1 cellular context compared by ENCODE assay signal in genomic region chr22:24514241-24515024, GRCh38.
TF ChIP-seq lines count a peak whose summit lies in the region.

No MANE protein-coding gene starts in this region.

TF ChIP-seq in HepG2, 621 proteins besides CTCF, POLR2A, EP300 and RAD21 (continued from another document and continues in another):
- no peak for TF ChIP-seq USF2 (IDR thresholded peaks at IDR 0.05; ENCODE audit: low read depth, low read length)
- peak; percentile 49; the same call in 1 of the 2 replicates for TF ChIP-seq USF2 (CRISPR knock-in tag; IDR thresholded peaks at IDR 0.05; ENCODE audit: borderline replicate concordance)
- TF ChIP-seq SYNCRIP (IDR thresholded peaks at IDR 0.05; ENCODE audit: insufficient read depth, low read depth, low read length), result no peak
- TF ChIP-seq, protein P1, sequence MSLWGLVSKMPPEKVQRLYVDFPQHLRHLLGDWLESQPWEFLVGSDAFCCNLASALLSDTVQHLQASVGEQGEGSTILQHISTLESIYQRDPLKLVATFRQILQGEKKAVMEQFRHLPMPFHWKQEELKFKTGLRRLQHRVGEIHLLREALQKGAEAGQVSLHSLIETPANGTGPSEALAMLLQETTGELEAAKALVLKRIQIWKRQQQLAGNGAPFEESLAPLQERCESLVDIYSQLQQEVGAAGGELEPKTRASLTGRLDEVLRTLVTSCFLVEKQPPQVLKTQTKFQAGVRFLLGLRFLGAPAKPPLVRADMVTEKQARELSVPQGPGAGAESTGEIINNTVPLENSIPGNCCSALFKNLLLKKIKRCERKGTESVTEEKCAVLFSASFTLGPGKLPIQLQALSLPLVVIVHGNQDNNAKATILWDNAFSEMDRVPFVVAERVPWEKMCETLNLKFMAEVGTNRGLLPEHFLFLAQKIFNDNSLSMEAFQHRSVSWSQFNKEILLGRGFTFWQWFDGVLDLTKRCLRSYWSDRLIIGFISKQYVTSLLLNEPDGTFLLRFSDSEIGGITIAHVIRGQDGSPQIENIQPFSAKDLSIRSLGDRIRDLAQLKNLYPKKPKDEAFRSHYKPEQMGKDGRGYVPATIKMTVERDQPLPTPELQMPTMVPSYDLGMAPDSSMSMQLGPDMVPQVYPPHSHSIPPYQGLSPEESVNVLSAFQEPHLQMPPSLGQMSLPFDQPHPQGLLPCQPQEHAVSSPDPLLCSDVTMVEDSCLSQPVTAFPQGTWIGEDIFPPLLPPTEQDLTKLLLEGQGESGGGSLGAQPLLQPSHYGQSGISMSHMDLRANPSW (CRISPR knock-in tag; IDR thresholded peaks at IDR 0.05; ENCODE audit: borderline replicate concordance), result peak; percentile 92
- peak; percentile 100 for TF ChIP-seq MLX (CRISPR knock-in tag; IDR thresholded peaks at IDR 0.05)
- TF ChIP-seq, protein P2, sequence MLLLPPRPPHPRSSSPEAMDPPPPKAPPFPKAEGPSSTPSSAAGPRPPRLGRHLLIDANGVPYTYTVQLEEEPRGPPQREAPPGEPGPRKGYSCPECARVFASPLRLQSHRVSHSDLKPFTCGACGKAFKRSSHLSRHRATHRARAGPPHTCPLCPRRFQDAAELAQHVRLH (CRISPR knock-in tag; IDR thresholded peaks at IDR 0.05; ENCODE audit: borderline replicate concordance, low read depth), result peak; percentile 97; the same call in 1 of the 2 replicates
- no peak for TF ChIP-seq SRSF9 (IDR thresholded peaks at IDR 0.05; ENCODE audit: borderline replicate concordance, insufficient read depth, low read depth, low read length, poor library complexity, severe bottlenecking)
- no peak for TF ChIP-seq CCAR2 (optimal IDR thresholded peaks at IDR 0.05; ENCODE audit: low read depth, low read length)
- no peak; the same call in 1 of the 2 replicates for TF ChIP-seq PHF8 (CRISPR knock-in tag; IDR thresholded peaks at IDR 0.05)
- TF ChIP-seq MED13 (CRISPR knock-in tag; IDR thresholded peaks at IDR 0.05), result peak; percentile 85
- TF ChIP-seq BRD4 (CRISPR knock-in tag; IDR thresholded peaks at IDR 0.05), result peak; percentile 97; the same call in 1 of the 2 replicates
- TF ChIP-seq, protein P3, sequence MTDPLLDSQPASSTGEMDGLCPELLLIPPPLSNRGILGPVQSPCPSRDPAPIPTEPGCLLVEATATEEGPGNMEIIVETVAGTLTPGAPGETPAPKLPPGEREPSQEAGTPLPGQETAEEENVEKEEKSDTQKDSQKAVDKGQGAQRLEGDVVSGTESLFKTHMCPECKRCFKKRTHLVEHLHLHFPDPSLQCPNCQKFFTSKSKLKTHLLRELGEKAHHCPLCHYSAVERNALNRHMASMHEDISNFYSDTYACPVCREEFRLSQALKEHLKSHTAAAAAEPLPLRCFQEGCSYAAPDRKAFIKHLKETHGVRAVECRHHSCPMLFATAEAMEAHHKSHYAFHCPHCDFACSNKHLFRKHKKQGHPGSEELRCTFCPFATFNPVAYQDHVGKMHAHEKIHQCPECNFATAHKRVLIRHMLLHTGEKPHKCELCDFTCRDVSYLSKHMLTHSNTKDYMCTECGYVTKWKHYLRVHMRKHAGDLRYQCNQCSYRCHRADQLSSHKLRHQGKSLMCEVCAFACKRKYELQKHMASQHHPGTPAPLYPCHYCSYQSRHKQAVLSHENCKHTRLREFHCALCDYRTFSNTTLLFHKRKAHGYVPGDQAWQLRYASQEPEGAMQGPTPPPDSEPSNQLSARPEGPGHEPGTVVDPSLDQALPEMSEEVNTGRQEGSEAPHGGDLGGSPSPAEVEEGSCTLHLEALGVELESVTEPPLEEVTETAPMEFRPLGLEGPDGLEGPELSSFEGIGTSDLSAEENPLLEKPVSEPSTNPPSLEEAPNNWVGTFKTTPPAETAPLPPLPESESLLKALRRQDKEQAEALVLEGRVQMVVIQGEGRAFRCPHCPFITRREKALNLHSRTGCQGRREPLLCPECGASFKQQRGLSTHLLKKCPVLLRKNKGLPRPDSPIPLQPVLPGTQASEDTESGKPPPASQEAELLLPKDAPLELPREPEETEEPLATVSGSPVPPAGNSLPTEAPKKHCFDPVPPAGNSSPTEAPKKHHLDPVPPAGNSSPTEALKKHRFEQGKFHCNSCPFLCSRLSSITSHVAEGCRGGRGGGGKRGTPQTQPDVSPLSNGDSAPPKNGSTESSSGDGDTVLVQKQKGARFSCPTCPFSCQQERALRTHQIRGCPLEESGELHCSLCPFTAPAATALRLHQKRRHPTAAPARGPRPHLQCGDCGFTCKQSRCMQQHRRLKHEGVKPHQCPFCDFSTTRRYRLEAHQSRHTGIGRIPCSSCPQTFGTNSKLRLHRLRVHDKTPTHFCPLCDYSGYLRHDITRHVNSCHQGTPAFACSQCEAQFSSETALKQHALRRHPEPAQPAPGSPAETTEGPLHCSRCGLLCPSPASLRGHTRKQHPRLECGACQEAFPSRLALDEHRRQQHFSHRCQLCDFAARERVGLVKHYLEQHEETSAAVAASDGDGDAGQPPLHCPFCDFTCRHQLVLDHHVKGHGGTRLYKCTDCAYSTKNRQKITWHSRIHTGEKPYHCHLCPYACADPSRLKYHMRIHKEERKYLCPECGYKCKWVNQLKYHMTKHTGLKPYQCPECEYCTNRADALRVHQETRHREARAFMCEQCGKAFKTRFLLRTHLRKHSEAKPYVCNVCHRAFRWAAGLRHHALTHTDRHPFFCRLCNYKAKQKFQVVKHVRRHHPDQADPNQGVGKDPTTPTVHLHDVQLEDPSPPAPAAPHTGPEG (CRISPR knock-in tag; IDR thresholded peaks at IDR 0.05), result peak; percentile 67
- no peak for TF ChIP-seq CREB1 (IDR thresholded peaks at IDR 0.05)
- TF ChIP-seq CREB1 (CRISPR knock-in tag; IDR thresholded peaks at IDR 0.05), result no peak
- TF ChIP-seq CBX2 (IDR thresholded peaks at IDR 0.05; ENCODE audit: low read depth, low read length), result no peak
- TF ChIP-seq CBX2 (CRISPR knock-in tag; IDR thresholded peaks at IDR 0.05; ENCODE audit: low read depth), result no peak
- TF ChIP-seq TEAD2 (CRISPR knock-in tag; IDR thresholded peaks at IDR 0.05), result peak; percentile 56; the same call in 1 of the 2 replicates
- peak; percentile 79; the same call in 1 of the 2 replicates for TF ChIP-seq PAX8 (CRISPR knock-in tag; IDR thresholded peaks at IDR 0.05; ENCODE audit: borderline replicate concordance)
- TF ChIP-seq SP2 (CRISPR knock-in tag; IDR thresholded peaks at IDR 0.05), result no peak
- TF ChIP-seq ZMAT5 (CRISPR knock-in tag; IDR thresholded peaks at IDR 0.05; ENCODE audit: borderline replicate concordance, low read depth), result no peak
- TF ChIP-seq TCF12 (IDR thresholded peaks at IDR 0.05), result no peak
- peak; percentile 90 for TF ChIP-seq TCF12 (CRISPR knock-in tag; IDR thresholded peaks at IDR 0.05)
- TF ChIP-seq THAP11 (CRISPR knock-in tag; IDR thresholded peaks at IDR 0.05), result peak; percentile 83
- no peak for TF ChIP-seq HNRNPLL (IDR thresholded peaks at IDR 0.05; ENCODE audit: low read depth, low read length, poor library complexity, severe bottlenecking)
- 0 out of 2 replicates have a peak, but pooled peaks have one; percentile 62 for TF ChIP-seq ELF4 (CRISPR knock-in tag; IDR thresholded peaks at IDR 0.05; ENCODE audit: borderline replicate concordance)
- TF ChIP-seq CERS6 (CRISPR knock-in tag; IDR thresholded peaks at IDR 0.05), result no peak
- TF ChIP-seq SRF (IDR thresholded peaks at IDR 0.05; ENCODE audit: low read depth, low read length), result 0 out of 2 replicates have a peak, but pooled peaks have one; percentile 1
- no peak for TF ChIP-seq ZBTB21 (CRISPR knock-in tag; IDR thresholded peaks at IDR 0.05)
- TF ChIP-seq ZNF468 (CRISPR knock-in tag; IDR thresholded peaks at IDR 0.05), result no peak
- no peak for TF ChIP-seq PHF5A (CRISPR knock-in tag; IDR thresholded peaks at IDR 0.05; ENCODE audit: low read depth, unreplicated experiment)
- TF ChIP-seq PLSCR1 (CRISPR knock-in tag; IDR thresholded peaks at IDR 0.05; ENCODE audit: borderline replicate concordance), result no peak
- peak; percentile 96 for TF ChIP-seq HMGXB3 (CRISPR knock-in tag; IDR thresholded peaks at IDR 0.05; ENCODE audit: borderline replicate concordance)
- TF ChIP-seq NCOA1 (CRISPR knock-in tag; IDR thresholded peaks at IDR 0.05), result peak; percentile 68; the same call in 1 of the 2 replicates
- no peak for TF ChIP-seq BATF2 (CRISPR knock-in tag; IDR thresholded peaks at IDR 0.05)
- TF ChIP-seq ZNF572 (CRISPR knock-in tag; IDR thresholded peaks at IDR 0.05), result no peak; the same call in 1 of the 2 replicates
- TF ChIP-seq ZNF232 (CRISPR knock-in tag; IDR thresholded peaks at IDR 0.05; ENCODE audit: borderline replicate concordance), result peak; percentile 99
- peak; percentile 52; the same call in 1 of the 2 replicates for TF ChIP-seq SOX13 (IDR thresholded peaks at IDR 0.05)
- peak in 1 of 2 experiments; percentile 94; a peak in 2 of 4 replicates for TF ChIP-seq SOX13 (CRISPR knock-in tag; conservative IDR thresholded peaks at IDR 0.05 in 1 of 2, IDR thresholded peaks at IDR 0.05 in 1 of 2)
- TF ChIP-seq PHB2 (IDR thresholded peaks at IDR 0.05; ENCODE audit: partially characterized antibody), result no peak
- TF ChIP-seq ZNF44 (CRISPR knock-in tag; IDR thresholded peaks at IDR 0.05), result peak; percentile 73; the same call in 1 of the 2 replicates
